ENCODE assay signal across 24 cellular contexts in the genomic region with DNA sequence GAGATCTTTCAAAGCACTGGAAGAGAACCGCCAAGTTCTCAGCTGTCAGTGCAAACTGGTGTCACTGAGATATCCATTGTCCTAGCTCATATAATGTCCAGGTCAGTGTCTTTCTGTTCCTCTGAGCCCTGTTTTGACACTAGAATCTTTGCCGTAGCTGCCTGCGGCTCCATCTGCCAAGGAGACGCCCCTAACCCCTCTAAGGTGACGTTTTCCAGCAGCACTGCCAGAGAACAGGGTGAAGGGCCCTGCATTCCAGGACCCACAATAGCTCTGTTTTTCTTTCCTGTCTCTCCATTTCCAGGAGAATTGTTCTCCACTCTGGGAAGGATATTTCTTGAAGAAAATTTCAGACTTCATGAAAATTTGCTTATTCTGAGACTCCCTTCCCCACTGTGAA.
"Had no signal": no experiment of that assay in that cellular context is flagged by ENCODE, and none has a peak within 500 bp of the region (broad histone marks: within the 10 kb centered on the region; RNA-seq: fewer than 3 reads in every experiment).

No MANE protein-coding gene starts in this region.

- H3K9ac ChIP-seq: parathyroid adenoma had no signal

- H3K4me1 ChIP-seq: breast epithelium, esophagus squamous epithelium, left ventricle myocardium inferior, parathyroid adenoma, right atrium auricular region, transverse colon had no signal

- ATAC-seq: activated CD8-positive, alpha-beta T cell treated with anti-CD3 and anti-CD28 coated beads for 36 hours; activated T-cell treated with anti-CD3 and anti-CD28 coated beads, Interleukin-2, amount 50 U/mL, for 4 hours; activated T-helper 17 cell treated with anti-CD3 and anti-CD28 coated beads, Interleukin-2, amount 50 U/mL, for 72 hours had no signal

- H3K79me2 ChIP-seq: parathyroid adenoma had no signal

- H3K27ac ChIP-seq: breast epithelium, esophagus squamous epithelium, left ventricle myocardium inferior, parathyroid adenoma, right atrium auricular region, transverse colon had no signal

- H3K9me3 Mint-ChIP-seq: activated T-helper 17 cell treated with anti-CD3 and anti-CD28 coated beads, Interleukin-2, amount 50 U/mL, for 72 hours; central memory CD8-positive, alpha-beta T cell; dendritic cell treated with granulocyte-macrophage colony-stimulating factor and Interleukin-4, amounts not matched to agents 40 ng/mL and 50 ng/mL, for 4 days had no signal

- H3K4me1 Mint-ChIP-seq: endodermal cell had no signal

- H3K27me3 Mint-ChIP-seq: activated B cell treated with CpG ODN at 0.5 μM for 24 hours; activated CD8-positive, alpha-beta T cell treated with anti-CD3 and anti-CD28 coated beads for 36 hours; activated T-helper 17 cell treated with anti-CD3 and anti-CD28 coated beads, Interleukin-2, amount 50 U/mL, for 72 hours; central memory CD8-positive, alpha-beta T cell; dendritic cell treated with granulocyte-macrophage colony-stimulating factor and Interleukin-4, amounts not matched to agents 40 ng/mL and 50 ng/mL, for 4 days had no signal

- H3K9me3 ChIP-seq: breast epithelium, esophagus squamous epithelium, right atrium auricular region, transverse colon had no signal

- H3K27ac Mint-ChIP-seq: activated B cell treated with CpG ODN at 0.5 μM for 24 hours; activated CD8-positive, alpha-beta T cell treated with anti-CD3 and anti-CD28 coated beads for 36 hours; activated T-helper 17 cell treated with anti-CD3 and anti-CD28 coated beads, Interleukin-2, amount 50 U/mL, for 72 hours; dendritic cell treated with granulocyte-macrophage colony-stimulating factor and Interleukin-4, amounts not matched to agents 40 ng/mL and 50 ng/mL, for 4 days; endodermal cell; T-helper 2 cell treated with Interferon-gamma antibody and Interleukin-4, amounts not matched to agents 5 μg/mL and 100 μg/mL, for 36 hours had no signal

- H3K27me3 ChIP-seq: breast epithelium, esophagus squamous epithelium, right atrium auricular region, transverse colon had no signal

- H2AFZ ChIP-seq: parathyroid adenoma had no signal

- H3K4me3 Mint-ChIP-seq: activated B cell treated with CpG ODN at 0.5 μM for 24 hours; activated CD8-positive, alpha-beta T cell treated with anti-CD3 and anti-CD28 coated beads for 36 hours; activated T-cell treated with anti-CD3 and anti-CD28 coated beads, Interleukin-2, amount 50 U/mL, for 4 hours; activated T-helper 17 cell treated with anti-CD3 and anti-CD28 coated beads, Interleukin-2, amount 50 U/mL, for 72 hours; central memory CD8-positive, alpha-beta T cell; dendritic cell treated with granulocyte-macrophage colony-stimulating factor and Interleukin-4, amounts not matched to agents 40 ng/mL and 50 ng/mL, for 4 days; endodermal cell; naive B cell; T-helper 2 cell treated with Interferon-gamma antibody and Interleukin-4, amounts not matched to agents 5 μg/mL and 100 μg/mL, for 36 hours had no signal

- H3K36me3 ChIP-seq: breast epithelium, esophagus squamous epithelium, left ventricle myocardium inferior, right atrium auricular region, transverse colon had no signal

- DNase-seq: activated B cell treated with CpG ODN at 0.5 μM for 24 hours; activated CD4-positive, alpha-beta T cell treated with anti-CD3 and anti-CD28 coated beads, Interleukin-2, amount 50 U/mL, for 1 hour; activated CD8-positive, alpha-beta T cell treated with anti-CD3 and anti-CD28 coated beads for 36 hours; activated gamma-delta T cell treated with Interleukin-2 at 50 U/mL for 16 hours; activated naive CD4-positive, alpha-beta T cell treated with anti-CD3 and anti-CD28 coated beads, Interleukin-2, amount 50 U/mL, for 16 hours; activated T-cell treated with anti-CD3 and anti-CD28 coated beads, Interleukin-2, amount 50 U/mL, for 4 hours; amniotic stem cell; endodermal cell; esophagus squamous epithelium; left ventricle myocardium inferior; naive B cell; nucleus accumbens; stimulated activated CD4-positive, alpha-beta T cell treated with anti-CD3 and anti-CD28 coated beads, Interleukin-2, amount 100 ng/mL, for 48 hours; stimulated activated naive CD4-positive, alpha-beta T cell treated with Interleukin-2 at 50 U/mL for 16 hours; T-helper 1 cell; transverse colon had no signal

- H3K4me3 ChIP-seq: breast epithelium, esophagus squamous epithelium, left ventricle myocardium inferior, lung, right atrium auricular region, transverse colon had no signal
